ENCODE assay signal across 18 cellular contexts in genomic region chr7:17584822-17585221, GRCh38.
DNase-seq lines count a peak whose midpoint lies in the region; TF ChIP-seq lines count a peak whose summit lies in the region.
"Had no signal": no experiment of that assay in that cellular context is flagged by ENCODE, and none has a peak within 500 bp of the region (broad histone marks: within the 10 kb centered on the region; RNA-seq: fewer than 3 reads in every experiment).

No MANE protein-coding gene starts in this region.

- no peak overlapping the region for H3K27ac Mint-ChIP-seq in activated T-helper 2 cell treated with anti-CD3 and anti-CD28 coated beads, Interferon-gamma antibody, Interleukin-2, Interleukin-4, amounts not matched to agents 10 μg/mL and 5 μg/mL and 100 μg/mL, durations not matched to agents 14 hours and 24 hours and 36 hours

- H3K36me3 Mint-ChIP-seq in activated T-helper 2 cell treated with anti-CD3 and anti-CD28 coated beads, Interferon-gamma antibody, Interleukin-2, Interleukin-4, amounts not matched to agents 10 μg/mL and 5 μg/mL and 100 μg/mL, durations not matched to agents 14 hours and 24 hours and 36 hours (ENCODE audit: low read depth) = no peaks in the 10 kb centered on the region

- no peak overlapping the region for H3K9ac ChIP-seq in mesenchymal stem cell (ENCODE audit: low read length)

- no peak overlapping the region for H4K8ac ChIP-seq in mesenchymal stem cell (ENCODE audit: low read length)

- H3K27me3 Mint-ChIP-seq in activated T-helper 2 cell treated with anti-CD3 and anti-CD28 coated beads, Interferon-gamma antibody, Interleukin-2, Interleukin-4, amounts not matched to agents 10 μg/mL and 5 μg/mL and 100 μg/mL, durations not matched to agents 14 hours and 24 hours and 36 hours (ENCODE audit: low read depth) = peaks cover 9% of the 10 kb centered on the region

- H3K27me3 ChIP-seq in mesenchymal stem cell (ENCODE audit: control insufficient read depth in 1 of 2, insufficient read depth in 1 of 2, low read length in 2 of 2) (no peaks in the 10 kb centered on the region), thyroid gland (no peaks in the 10 kb centered on the region)
- H3K27me3 ChIP-seq: adrenal gland, gastroesophageal sphincter, vagina had no signal

- no peak for TF ChIP-seq POLR2A in thyroid gland (IDR thresholded peaks at IDR 0.05)

- no peak overlapping the region for H2AFZ ChIP-seq in mesenchymal stem cell (ENCODE audit: low read depth, low read length)

- no peak overlapping the region for H2BK5ac ChIP-seq in mesenchymal stem cell (ENCODE audit: low read depth, low read length, poor library complexity, severe bottlenecking)

- no peak overlapping the region for H3K14ac ChIP-seq in mesenchymal stem cell (ENCODE audit: low read length in 2 of 2)

- no peaks in the 10 kb centered on the region for H3K9me3 ChIP-seq in mesenchymal stem cell (ENCODE audit: control insufficient read depth, low read length)
- H3K9me3 ChIP-seq in thyroid gland = no peaks in the 10 kb centered on the region
- H3K9me3 ChIP-seq: adrenal gland, gastroesophageal sphincter, vagina had no signal

- H2BK120ac ChIP-seq in mesenchymal stem cell (ENCODE audit: low read depth, low read length) = no peak overlapping the region

- no peak overlapping the region for H3K4ac ChIP-seq in mesenchymal stem cell (ENCODE audit: low read depth in 1 of 2, low read length in 2 of 2)

- no peak overlapping the region for H2AK5ac ChIP-seq in mesenchymal stem cell (ENCODE audit: low read length, severe bottlenecking)

- H3K4me1 ChIP-seq in mesenchymal stem cell (ENCODE audit: control insufficient read depth, insufficient read depth, low read depth, low read length) (no peaks in the 10 kb centered on the region), thyroid gland (no peaks in the 10 kb centered on the region)
- H3K4me1 ChIP-seq: adrenal gland, gastroesophageal sphincter, vagina had no signal

- H3K79me1 ChIP-seq in mesenchymal stem cell (replicated peaks; ENCODE audit: low read length, poor library complexity, severe bottlenecking) = no peaks in the 10 kb centered on the region

- H4K91ac ChIP-seq in mesenchymal stem cell (ENCODE audit: low read length) = no peak overlapping the region

- H2BK15ac ChIP-seq in mesenchymal stem cell (ENCODE audit: low read depth, poor library complexity, severe bottlenecking) = no peak overlapping the region

- H3K18ac ChIP-seq in mesenchymal stem cell (ENCODE audit: low read depth in 1 of 2, low read length in 2 of 2) = no peak overlapping the region

- no peak overlapping the region for H3K23ac ChIP-seq in mesenchymal stem cell (ENCODE audit: low read length in 2 of 2)

- peak overlapping the region in 1 of 2 experiments; percentile 29 for H2BK12ac ChIP-seq in mesenchymal stem cell (ENCODE audit: low read length in 2 of 2)

- peak; percentile 87 for DNase-seq in AG10803 (ENCODE audit: low read depth)
- DNase-seq in LHCN-M2 (ENCODE audit: low read depth) = peak; percentile 90
- DNase-seq in choroid plexus epithelial cell (ENCODE audit: low read depth) = peak; percentile 56
- DNase-seq in mesenchymal stem cell = peak; percentile 27
- DNase-seq in activated T-helper 2 cell treated with anti-CD3 and anti-CD28 coated beads, Interferon-gamma antibody, Interleukin-2, Interleukin-4, amounts not matched to agents 10 μg/mL and 5 μg/mL and 100 μg/mL, durations not matched to agents 14 hours and 24 hours and 36 hours (ENCODE audit: low spot score) = no peak
- no peak for DNase-seq in activated effector memory CD4-positive, alpha-beta T cell treated with anti-CD3 and anti-CD28 coated beads, Interleukin-2, amount 50 U/mL, for 16 hours
- no peak for DNase-seq in T-helper 2 cell
- DNase-seq in thyroid gland = no peak
- DNase-seq: activated CD4-positive, alpha-beta T cell treated with anti-CD3 and anti-CD28 coated beads, Interleukin-2, amount 50 U/mL, for 1 hour; activated CD8-positive, alpha-beta memory T cell treated with anti-CD3 and anti-CD28 coated beads, Interleukin-2, amount 50 U/mL, for 4 hours; activated effector memory CD4-positive, alpha-beta T cell treated with Interleukin-2 at 50 U/mL for 16 hours; adrenal gland; left ventricle myocardium superior; NCI-H524; SHP77; T-helper 1 cell had no signal

- H3K27ac ChIP-seq in mesenchymal stem cell (ENCODE audit: low read length, poor library complexity, severe bottlenecking) (no peak overlapping the region), thyroid gland (no peak overlapping the region)
- H3K27ac ChIP-seq: adrenal gland, gastroesophageal sphincter, vagina had no signal

- H3K36me3 ChIP-seq in mesenchymal stem cell (ENCODE audit: control insufficient read depth in 1 of 2, insufficient read depth in 2 of 2, low read depth in 1 of 2, low read length in 2 of 2) = no peaks in the 10 kb centered on the region
- no peaks in the 10 kb centered on the region for H3K36me3 ChIP-seq in thyroid gland
- H3K36me3 ChIP-seq: adrenal gland, gastroesophageal sphincter, vagina had no signal

- H3K9me3 Mint-ChIP-seq in activated T-helper 2 cell treated with anti-CD3 and anti-CD28 coated beads, Interferon-gamma antibody, Interleukin-2, Interleukin-4, amounts not matched to agents 10 μg/mL and 5 μg/mL and 100 μg/mL, durations not matched to agents 14 hours and 24 hours and 36 hours = no peaks in the 10 kb centered on the region

- no peak for TF ChIP-seq CTCF in AG10803 (conservative IDR thresholded peaks at IDR 0.05; ENCODE audit: low read length)
- TF ChIP-seq CTCF in choroid plexus epithelial cell (conservative IDR thresholded peaks at IDR 0.05; ENCODE audit: low read depth, low read length) = no peak
- TF ChIP-seq CTCF in thyroid gland (IDR thresholded peaks at IDR 0.05) = no peak

- intact Hi-C loops in activated T-helper 2 cell treated with anti-CD3 and anti-CD28 coated beads, Interferon-gamma antibody, Interleukin-2, Interleukin-4, amounts not matched to agents 10 μg/mL and 5 μg/mL and 100 μg/mL, durations not matched to agents 14 hours and 24 hours and 36 hours (cut with micrococcal nuclease) = no loop called here
- intact Hi-C loops in thyroid gland (cut with DNase I) = no loop called here

- no CpG with 5 or more reads among the region's 1 CpG for WGBS in mesenchymal stem cell
- WGBS in thyroid gland, 2 donors = 76 to 85% methylated on average over 1 of the region's 1 CpG

- H3K4me3 ChIP-seq in AG10803 (ENCODE audit: low read length) (no peak overlapping the region), choroid plexus epithelial cell (ENCODE audit: low read depth, low read length) (no peak overlapping the region), mesenchymal stem cell (ENCODE audit: insufficient read depth in 1 of 2, low read depth in 1 of 2, low read length in 2 of 2) (no peak overlapping the region), thyroid gland (replicated peaks in 1 of 3) (no peak overlapping the region)
- H3K4me3 ChIP-seq: adrenal gland, gastroesophageal sphincter, vagina had no signal

- H3K4me2 ChIP-seq in mesenchymal stem cell (ENCODE audit: low read length, poor library complexity, severe bottlenecking) = no peak overlapping the region

- peaks cover 2% of the 10 kb centered on the region for H3K4me1 Mint-ChIP-seq in activated T-helper 2 cell treated with anti-CD3 and anti-CD28 coated beads, Interferon-gamma antibody, Interleukin-2, Interleukin-4, amounts not matched to agents 10 μg/mL and 5 μg/mL and 100 μg/mL, durations not matched to agents 14 hours and 24 hours and 36 hours (ENCODE audit: low read depth)

- no peak overlapping the region for H3K4me3 Mint-ChIP-seq in activated T-helper 2 cell treated with anti-CD3 and anti-CD28 coated beads, Interferon-gamma antibody, Interleukin-2, Interleukin-4, amounts not matched to agents 10 μg/mL and 5 μg/mL and 100 μg/mL, durations not matched to agents 14 hours and 24 hours and 36 hours (ENCODE audit: low read depth)

Comparison
In these comparisons a context has a peak if more than half of its experiments do, and no peak if none do; other contexts are left out.
1. DNase-seq: peak in AG10803 (single experiment), LHCN-M2 (single experiment), choroid plexus epithelial cell (single experiment) and mesenchymal stem cell (single experiment); none in activated T-helper 2 cell treated with anti-CD3 and anti-CD28 coated beads, Interferon-gamma antibody, Interleukin-2, Interleukin-4, amounts not matched to agents 10 μg/mL and 5 μg/mL and 100 μg/mL, durations not matched to agents 14 hours and 24 hours and 36 hours (single experiment), activated effector memory CD4-positive, alpha-beta T cell treated with anti-CD3 and anti-CD28 coated beads, Interleukin-2, amount 50 U/mL, for 16 hours (single experiment), T-helper 2 cell (0 of 5) and thyroid gland (0 of 2).